In genomic region chr1:151720190-151720953, GRCh38 we compare ENCODE assay signal across 8 cellular contexts. TPM values are rescaled to one million over a fixed set of nuclear protein-coding genes. Genes with fewer than 3 reads are reported as not detected.
A peak's percentile ranks its signal among the peaks of the same experiment; 100 is the strongest.
DNase-seq lines count a peak whose midpoint lies in the region; ATAC-seq, FAIRE-seq and TF ChIP-seq lines count a peak whose summit lies in the region.

No MANE protein-coding gene starts in this region.

- H3K4me3 Mint-ChIP-seq in MCF 10A (ENCODE audit: unreplicated experiment) = no peak overlapping the region
- H3K4me3 Mint-ChIP-seq in activated T-helper 2 cell treated with anti-CD3 and anti-CD28 coated beads, Interferon-gamma antibody, Interleukin-2, Interleukin-4, amounts not matched to agents 10 μg/mL and 5 μg/mL and 100 μg/mL, durations not matched to agents 14 hours and 24 hours and 36 hours (ENCODE audit: low read depth) = peak overlapping the region; percentile 66

- DNase-seq in breast epithelium (ENCODE audit: low spot score in 2 of 2) (no peak), MCF 10A (ENCODE audit: unreplicated experiment) (no peak), kidney (no peak), transverse colon (no peak), glomerular visceral epithelial cell (ENCODE audit: extremely low spot score) (no peak)
- no peak for DNase-seq in activated T-helper 2 cell treated with anti-CD3 and anti-CD28 coated beads, Interferon-gamma antibody, Interleukin-2, Interleukin-4, amounts not matched to agents 10 μg/mL and 5 μg/mL and 100 μg/mL, durations not matched to agents 14 hours and 24 hours and 36 hours (ENCODE audit: low spot score)

- H3K27ac Mint-ChIP-seq in MCF 10A (ENCODE audit: low read depth, unreplicated experiment) = no peak overlapping the region
- H3K27ac Mint-ChIP-seq in activated T-helper 2 cell treated with anti-CD3 and anti-CD28 coated beads, Interferon-gamma antibody, Interleukin-2, Interleukin-4, amounts not matched to agents 10 μg/mL and 5 μg/mL and 100 μg/mL, durations not matched to agents 14 hours and 24 hours and 36 hours = no peak overlapping the region

- H3K27me3 ChIP-seq in breast epithelium (peaks cover 0 to 27% of the 10 kb centered on the region in 2 donors), transverse colon (peaks cover 19% of the 10 kb centered on the region)

- H3K4me1 ChIP-seq in breast epithelium (no peaks in the 10 kb centered on the region), kidney (ENCODE audit: control insufficient read depth in 1 of 2, insufficient read depth in 1 of 2, low read depth in 1 of 2, low read length in 2 of 2) (peaks cover 2 to 4% of the 10 kb centered on the region in 2 donors), transverse colon (peaks cover 5 to 49% (median 26%) of the 10 kb centered on the region in 4 donors)

- no peak for FAIRE-seq in kidney (lab: Jason Lieb, UNC)

- no peaks in the 10 kb centered on the region for H3K9me3 Mint-ChIP-seq in MCF 10A (ENCODE audit: unreplicated experiment)
- no peaks in the 10 kb centered on the region for H3K9me3 Mint-ChIP-seq in activated T-helper 2 cell treated with anti-CD3 and anti-CD28 coated beads, Interferon-gamma antibody, Interleukin-2, Interleukin-4, amounts not matched to agents 10 μg/mL and 5 μg/mL and 100 μg/mL, durations not matched to agents 14 hours and 24 hours and 36 hours

- ATAC-seq in GM19328 (IDR thresholded peaks at IDR 0.05; ENCODE audit: unreplicated experiment) (no peak), HG02885 (IDR thresholded peaks at IDR 0.05; ENCODE audit: poor library complexity, unreplicated experiment) (no peak)

- H3K9ac ChIP-seq in kidney (ENCODE audit: low read length in 2 of 2) = peak overlapping the region in 1 of 2 donors; percentile 14

- no peaks in the 10 kb centered on the region for H3K36me3 Mint-ChIP-seq in MCF 10A (ENCODE audit: insufficient read depth, unreplicated experiment)
- H3K36me3 Mint-ChIP-seq in activated T-helper 2 cell treated with anti-CD3 and anti-CD28 coated beads, Interferon-gamma antibody, Interleukin-2, Interleukin-4, amounts not matched to agents 10 μg/mL and 5 μg/mL and 100 μg/mL, durations not matched to agents 14 hours and 24 hours and 36 hours (ENCODE audit: low read depth) = no peaks in the 10 kb centered on the region

- POLR2A ChIA-PET in MCF 10A (lab: Yijun Ruan, JAX) = interaction anchor here (0.6 to 1.4 kb wide), 4 partner anchors 13 to 140 kb away, joined by 3 to 6 read pairs (median 4); no protein-coding TSS in a partner anchor

- H3K9me3 ChIP-seq in breast epithelium = no peaks in the 10 kb centered on the region
- no peaks in the 10 kb centered on the region for H3K9me3 ChIP-seq in kidney (ENCODE audit: control insufficient read depth in 1 of 2, low read length in 2 of 2)
- H3K9me3 ChIP-seq in transverse colon = no peaks in the 10 kb centered on the region

- in situ Hi-C loops in transverse colon (cut with MboI; ENCODE audit: low pct_ligation_motif_present in 1 of 4, low pct_unique_long_range_greater_than_20kb in 1 of 4, low sequenced_read_pairs in 3 of 4) = no loop called here

- H3K4me3 ChIP-seq in breast epithelium (peak overlapping the region; percentile 37 to 57 (median 43)), kidney (ENCODE audit: low read length in 2 of 2) (peak overlapping the region; percentile 46 to 48), transverse colon (peak overlapping the region in 3 of 4 donors; percentile 37 to 59 (median 39))

- WGBS in transverse colon (ENCODE audit: low coverage in 1 of 2), 2 donors = 18% methylated on average over 3 to 6 of the region's 6 CpGs

- CTCF ChIA-PET in MCF 10A (lab: Yijun Ruan, JAX) = interaction anchor here (0.6 to 1.7 kb wide), 6 partner anchors 14 to 126 kb away, joined by 4 to 7 read pairs (median 4); no protein-coding TSS in a partner anchor

- peaks cover 12% of the 10 kb centered on the region for H3K4me1 Mint-ChIP-seq in MCF 10A (ENCODE audit: insufficient read depth, unreplicated experiment)
- peaks cover 19% of the 10 kb centered on the region for H3K4me1 Mint-ChIP-seq in activated T-helper 2 cell treated with anti-CD3 and anti-CD28 coated beads, Interferon-gamma antibody, Interleukin-2, Interleukin-4, amounts not matched to agents 10 μg/mL and 5 μg/mL and 100 μg/mL, durations not matched to agents 14 hours and 24 hours and 36 hours (ENCODE audit: low read depth)

- TF ChIP-seq POLR2A in breast epithelium (IDR thresholded peaks at IDR 0.05) (no peak), transverse colon (IDR thresholded peaks at IDR 0.05) (no peak)

- no peak for TF ChIP-seq CTCF in breast epithelium (IDR thresholded peaks at IDR 0.05)
- no peak for TF ChIP-seq CTCF in MCF 10A (IDR thresholded peaks at IDR 0.05; ENCODE audit: unreplicated experiment)
- TF ChIP-seq CTCF in kidney (IDR thresholded peaks at IDR 0.05; ENCODE audit: borderline replicate concordance, extremely low read depth, insufficient read depth) = no peak
- no peak for TF ChIP-seq CTCF in transverse colon (IDR thresholded peaks at IDR 0.05)

- H3K36me3 ChIP-seq in breast epithelium = no peaks in the 10 kb centered on the region
- H3K36me3 ChIP-seq in kidney (ENCODE audit: control insufficient read depth in 1 of 2, insufficient read depth in 2 of 2, low read length in 2 of 2) = no peaks in the 10 kb centered on the region
- no peaks in the 10 kb centered on the region for H3K36me3 ChIP-seq in transverse colon

- no TSS peak for BruUV-seq in MCF 10A (replicated peaks; lab: Mats Ljungman, UMichigan)

- intact Hi-C loops in breast epithelium (cut with DNase I; ENCODE audit: low total_unique reads) = no loop called here
- intact Hi-C loops in MCF 10A (cut with micrococcal nuclease) = no loop called here
- intact Hi-C loops in activated T-helper 2 cell treated with anti-CD3 and anti-CD28 coated beads, Interferon-gamma antibody, Interleukin-2, Interleukin-4, amounts not matched to agents 10 μg/mL and 5 μg/mL and 100 μg/mL, durations not matched to agents 14 hours and 24 hours and 36 hours (cut with micrococcal nuclease) = loop anchor here (5.0 kb wide), 1 partner anchor 117 kb away; the partner anchor contains the start of gene C2CD4D
- intact Hi-C loops in kidney (cut with DNase I) = no loop called here
- intact Hi-C loops in transverse colon (cut with DNase I; ENCODE audit: low total_unique reads) = no loop called here

- H3K27ac ChIP-seq in breast epithelium (peak overlapping the region; percentile 7 to 33), kidney (ENCODE audit: low read depth in 2 of 2, low read length in 2 of 2) (peak overlapping the region in 1 of 2 donors; percentile 33), transverse colon (peak overlapping the region; percentile 72 to 83 (median 77))

- peaks cover 59% of the 10 kb centered on the region for H3K27me3 Mint-ChIP-seq in MCF 10A (ENCODE audit: insufficient read depth, unreplicated experiment)
- peaks cover 76% of the 10 kb centered on the region for H3K27me3 Mint-ChIP-seq in activated T-helper 2 cell treated with anti-CD3 and anti-CD28 coated beads, Interferon-gamma antibody, Interleukin-2, Interleukin-4, amounts not matched to agents 10 μg/mL and 5 μg/mL and 100 μg/mL, durations not matched to agents 14 hours and 24 hours and 36 hours (ENCODE audit: low read depth)

- TF ChIP-seq EP300 in transverse colon (IDR thresholded peaks at IDR 0.05; ENCODE audit: low read depth) = no peak

RNA-seq across cellular contexts. Expression of gene RIIAD1, which starts 0.9 kb away (rescaled TPM):
- not detected for total RNA-seq in breast epithelium
- total RNA-seq in MCF 10A (2022) = not detected in 2 replicates
- total RNA-seq in activated T-helper 2 cell treated with anti-CD3 and anti-CD28 coated beads, Interferon-gamma antibody, Interleukin-2, Interleukin-4, amounts not matched to agents 10 μg/mL and 5 μg/mL and 100 μg/mL, durations not matched to agents 14 hours and 24 hours and 36 hours = not detected in 2 replicates
- not detected for total RNA-seq in kidney
- polyA plus RNA-seq in kidney (ENCODE audit: insufficient read depth, low read depth, low replicate concordance) = 4.0 TPM
- total RNA-seq in transverse colon = not detected

RNA-seq across cellular contexts. Expression of gene CELF3, which starts 3.8 kb away (rescaled TPM):
- not detected for total RNA-seq in breast epithelium
- total RNA-seq in MCF 10A (2022) = not detected in 2 replicates
- total RNA-seq in activated T-helper 2 cell treated with anti-CD3 and anti-CD28 coated beads, Interferon-gamma antibody, Interleukin-2, Interleukin-4, amounts not matched to agents 10 μg/mL and 5 μg/mL and 100 μg/mL, durations not matched to agents 14 hours and 24 hours and 36 hours = not detected in 2 replicates
- not detected for total RNA-seq in kidney
- 0.39 TPM for polyA plus RNA-seq in kidney (ENCODE audit: insufficient read depth, low read depth, low replicate concordance)
- 1 to 10 TPM in 3 of 4 donors, not detected in 1; 1.3 to 2.7 (median 1.6) TPM for total RNA-seq in transverse colon

RNA-seq across cellular contexts. Expression of gene MRPL9, which starts 42.9 kb away (rescaled TPM):
- 10 to 100 TPM; 58.3 to 68.5 (median 66.9) TPM for total RNA-seq in breast epithelium
- total RNA-seq in MCF 10A (2022) = 145 and 146 TPM in 2 replicates
- 141 and 159 TPM in 2 replicates for total RNA-seq in activated T-helper 2 cell treated with anti-CD3 and anti-CD28 coated beads, Interferon-gamma antibody, Interleukin-2, Interleukin-4, amounts not matched to agents 10 μg/mL and 5 μg/mL and 100 μg/mL, durations not matched to agents 14 hours and 24 hours and 36 hours
- total RNA-seq in kidney = 65.3 TPM
- 87.1 TPM for polyA plus RNA-seq in kidney (ENCODE audit: insufficient read depth, low read depth, low replicate concordance)
- total RNA-seq in transverse colon = 100 to 1,000 TPM in 1 of 4 donors, 10 to 100 TPM in 3; 20.2 to 138 (median 40.1) TPM
